ENCODE assay signal across 8 cellular contexts in the genomic region with DNA sequence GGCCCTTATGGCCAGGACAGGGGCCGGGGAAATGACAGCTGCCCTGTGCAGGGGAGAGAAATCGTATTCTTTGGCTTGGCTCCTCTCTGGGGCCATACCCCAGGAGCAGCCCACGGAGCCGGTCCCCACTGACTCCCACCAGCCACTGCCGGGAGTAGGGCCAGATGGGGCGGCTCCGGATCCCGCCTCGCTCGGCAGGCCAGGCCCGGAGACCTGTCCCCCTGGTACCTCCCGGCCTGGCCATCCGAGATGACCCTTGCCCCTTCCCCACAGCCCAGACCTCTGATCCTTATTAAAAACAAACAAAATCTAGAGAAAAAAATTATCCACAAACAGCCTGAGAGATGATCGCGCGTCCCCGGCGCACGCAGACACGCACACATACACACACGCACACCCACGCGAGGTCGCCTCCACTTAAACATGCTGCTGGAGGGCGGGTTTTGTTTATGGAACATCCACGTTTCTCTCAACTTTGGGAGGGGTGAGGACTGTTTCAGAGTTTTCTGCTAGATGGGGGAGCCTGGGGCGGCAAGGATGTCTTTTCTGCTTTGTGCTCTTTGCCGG. TPM values are rescaled to one million over a fixed set of nuclear protein-coding genes. Genes with fewer than 3 reads are reported as not detected.
DNase-seq lines count a peak whose midpoint lies in the region; ATAC-seq and TF ChIP-seq lines count a peak whose summit lies in the region.

No MANE protein-coding gene starts in this region.

- no peaks in the 10 kb centered on the region for H4K20me1 ChIP-seq in GM23338 (replicated peaks; ENCODE audit: insufficient read depth)

- peaks cover 57% of the 10 kb centered on the region for H3K27me3 Mint-ChIP-seq in GM23338 (ENCODE audit: insufficient read depth, low read depth, poor library complexity)
- peaks cover 8 to 30% (median 11%) of the 10 kb centered on the region in 5 donors for H3K27me3 Mint-ChIP-seq in naive thymus-derived CD8-positive, alpha-beta T cell

- no peaks in the 10 kb centered on the region for H3K9me2 ChIP-seq in GM23338 (ENCODE audit: insufficient read depth)

- H3K4me1 Mint-ChIP-seq in GM23338, result peaks cover 9% of the 10 kb centered on the region; the same call in 2 of the 3 replicates
- H3K4me1 Mint-ChIP-seq in naive thymus-derived CD8-positive, alpha-beta T cell, result peaks cover 0 to 12% (median 6%) of the 10 kb centered on the region in 4 donors

- H3K4me1 ChIP-seq in GM23338 (ENCODE audit: insufficient read depth) (peaks cover 4% of the 10 kb centered on the region; the same call in 1 of the 2 replicates), Peyer's patch (peaks cover 0 to 25% (median 10%) of the 10 kb centered on the region in 4 donors)

- H3K4me3 ChIP-seq in GM23338 (peak overlapping the region; percentile 69), Peyer's patch (peak overlapping the region; percentile 30 to 73 (median 52)), epithelial cell of proximal tubule (ENCODE audit: low read depth, low read length) (peak overlapping the region; percentile 60)

- POLR2A ChIA-PET in naive thymus-derived CD8-positive, alpha-beta T cell (lab: Charles Lee), result interaction anchor here (0.6 kb wide), 1 partner anchor 77 kb away, joined by 3 read pairs; no protein-coding TSS in a partner anchor

- TF ChIP-seq CTCF in GM23338 (conservative IDR thresholded peaks at IDR 0.05; ENCODE audit: low read depth in 2 of 2) (no peak), Peyer's patch (IDR thresholded peaks at IDR 0.05) (no peak), epithelial cell of proximal tubule (conservative IDR thresholded peaks at IDR 0.05; ENCODE audit: low read depth, low read length) (no peak)

- H3K36me3 ChIP-seq in GM23338 (ENCODE audit: insufficient read depth) (no peaks in the 10 kb centered on the region), Peyer's patch (no peaks in the 10 kb centered on the region)

- H3K27ac ChIP-seq in GM23338 (ENCODE audit: low read depth), result no peak overlapping the region
- peak overlapping the region; percentile 40 to 92 (median 80) for H3K27ac ChIP-seq in Peyer's patch

- peak overlapping the region; percentile 72 for H3K4me3 Mint-ChIP-seq in GM23338
- peak overlapping the region; percentile 51 to 81 (median 67) for H3K4me3 Mint-ChIP-seq in naive thymus-derived CD8-positive, alpha-beta T cell

- no peaks in the 10 kb centered on the region for H3K79me2 ChIP-seq in GM23338 (replicated peaks; ENCODE audit: insufficient read depth)

- no peak for TF ChIP-seq POLR2A in Peyer's patch (IDR thresholded peaks at IDR 0.05)

- peak overlapping the region; percentile 93 for H3K4me2 ChIP-seq in GM23338

- no peaks in the 10 kb centered on the region for H3K9me3 ChIP-seq in Peyer's patch

- DNase-seq in GM23338 (ENCODE audit: low spot score) (no peak), Peyer's patch (peak in 1 of 3 donors; percentile 64), epithelial cell of proximal tubule (ENCODE audit: low read depth) (no peak), NCI-H774 (lab: John Stamatoyannopoulos, UW) (no peak), superior temporal gyrus (ENCODE audit: extremely low spot score) (no peak)
- no peak for DNase-seq in naive thymus-derived CD8-positive, alpha-beta T cell
- no peak for DNase-seq in stimulated activated naive CD4-positive, alpha-beta T cell (lab: John Stamatoyannopoulos, UW)

- H3K36me3 Mint-ChIP-seq in GM23338 (ENCODE audit: low read depth), result no peaks in the 10 kb centered on the region
- H3K36me3 Mint-ChIP-seq in naive thymus-derived CD8-positive, alpha-beta T cell, result no peaks in the 10 kb centered on the region

- H3K9me3 Mint-ChIP-seq in GM23338, result no peaks in the 10 kb centered on the region; the same call in 2 of the 3 replicates
- H3K9me3 Mint-ChIP-seq in naive thymus-derived CD8-positive, alpha-beta T cell, result no peaks in the 10 kb centered on the region

- peak overlapping the region; percentile 66; the same call in 1 of the 2 replicates for H2AFZ ChIP-seq in GM23338

- H3F3A ChIP-seq in GM23338 (replicated peaks; ENCODE audit: low read depth), result no peaks in the 10 kb centered on the region

- peaks cover 75% of the 10 kb centered on the region for H3K27me3 ChIP-seq in GM23338 (ENCODE audit: insufficient read depth)
- no peaks in the 10 kb centered on the region for H3K27me3 ChIP-seq in Peyer's patch

- H3K27ac Mint-ChIP-seq in GM23338, result no peak overlapping the region
- H3K27ac Mint-ChIP-seq in naive thymus-derived CD8-positive, alpha-beta T cell, result peak overlapping the region in 7 of 10 donors; percentile 49 to 75 (median 61)

- peak; percentile 12 for ATAC-seq in GM23338
- no peak for ATAC-seq in naive thymus-derived CD8-positive, alpha-beta T cell
- no peak for ATAC-seq in HG02981 (IDR thresholded peaks at IDR 0.05; ENCODE audit: unreplicated experiment)

TF ChIP-seq in GM23338, 12 proteins besides CTCF, POLR2A, EP300 and RAD21:
- TF ChIP-seq, protein P1, sequence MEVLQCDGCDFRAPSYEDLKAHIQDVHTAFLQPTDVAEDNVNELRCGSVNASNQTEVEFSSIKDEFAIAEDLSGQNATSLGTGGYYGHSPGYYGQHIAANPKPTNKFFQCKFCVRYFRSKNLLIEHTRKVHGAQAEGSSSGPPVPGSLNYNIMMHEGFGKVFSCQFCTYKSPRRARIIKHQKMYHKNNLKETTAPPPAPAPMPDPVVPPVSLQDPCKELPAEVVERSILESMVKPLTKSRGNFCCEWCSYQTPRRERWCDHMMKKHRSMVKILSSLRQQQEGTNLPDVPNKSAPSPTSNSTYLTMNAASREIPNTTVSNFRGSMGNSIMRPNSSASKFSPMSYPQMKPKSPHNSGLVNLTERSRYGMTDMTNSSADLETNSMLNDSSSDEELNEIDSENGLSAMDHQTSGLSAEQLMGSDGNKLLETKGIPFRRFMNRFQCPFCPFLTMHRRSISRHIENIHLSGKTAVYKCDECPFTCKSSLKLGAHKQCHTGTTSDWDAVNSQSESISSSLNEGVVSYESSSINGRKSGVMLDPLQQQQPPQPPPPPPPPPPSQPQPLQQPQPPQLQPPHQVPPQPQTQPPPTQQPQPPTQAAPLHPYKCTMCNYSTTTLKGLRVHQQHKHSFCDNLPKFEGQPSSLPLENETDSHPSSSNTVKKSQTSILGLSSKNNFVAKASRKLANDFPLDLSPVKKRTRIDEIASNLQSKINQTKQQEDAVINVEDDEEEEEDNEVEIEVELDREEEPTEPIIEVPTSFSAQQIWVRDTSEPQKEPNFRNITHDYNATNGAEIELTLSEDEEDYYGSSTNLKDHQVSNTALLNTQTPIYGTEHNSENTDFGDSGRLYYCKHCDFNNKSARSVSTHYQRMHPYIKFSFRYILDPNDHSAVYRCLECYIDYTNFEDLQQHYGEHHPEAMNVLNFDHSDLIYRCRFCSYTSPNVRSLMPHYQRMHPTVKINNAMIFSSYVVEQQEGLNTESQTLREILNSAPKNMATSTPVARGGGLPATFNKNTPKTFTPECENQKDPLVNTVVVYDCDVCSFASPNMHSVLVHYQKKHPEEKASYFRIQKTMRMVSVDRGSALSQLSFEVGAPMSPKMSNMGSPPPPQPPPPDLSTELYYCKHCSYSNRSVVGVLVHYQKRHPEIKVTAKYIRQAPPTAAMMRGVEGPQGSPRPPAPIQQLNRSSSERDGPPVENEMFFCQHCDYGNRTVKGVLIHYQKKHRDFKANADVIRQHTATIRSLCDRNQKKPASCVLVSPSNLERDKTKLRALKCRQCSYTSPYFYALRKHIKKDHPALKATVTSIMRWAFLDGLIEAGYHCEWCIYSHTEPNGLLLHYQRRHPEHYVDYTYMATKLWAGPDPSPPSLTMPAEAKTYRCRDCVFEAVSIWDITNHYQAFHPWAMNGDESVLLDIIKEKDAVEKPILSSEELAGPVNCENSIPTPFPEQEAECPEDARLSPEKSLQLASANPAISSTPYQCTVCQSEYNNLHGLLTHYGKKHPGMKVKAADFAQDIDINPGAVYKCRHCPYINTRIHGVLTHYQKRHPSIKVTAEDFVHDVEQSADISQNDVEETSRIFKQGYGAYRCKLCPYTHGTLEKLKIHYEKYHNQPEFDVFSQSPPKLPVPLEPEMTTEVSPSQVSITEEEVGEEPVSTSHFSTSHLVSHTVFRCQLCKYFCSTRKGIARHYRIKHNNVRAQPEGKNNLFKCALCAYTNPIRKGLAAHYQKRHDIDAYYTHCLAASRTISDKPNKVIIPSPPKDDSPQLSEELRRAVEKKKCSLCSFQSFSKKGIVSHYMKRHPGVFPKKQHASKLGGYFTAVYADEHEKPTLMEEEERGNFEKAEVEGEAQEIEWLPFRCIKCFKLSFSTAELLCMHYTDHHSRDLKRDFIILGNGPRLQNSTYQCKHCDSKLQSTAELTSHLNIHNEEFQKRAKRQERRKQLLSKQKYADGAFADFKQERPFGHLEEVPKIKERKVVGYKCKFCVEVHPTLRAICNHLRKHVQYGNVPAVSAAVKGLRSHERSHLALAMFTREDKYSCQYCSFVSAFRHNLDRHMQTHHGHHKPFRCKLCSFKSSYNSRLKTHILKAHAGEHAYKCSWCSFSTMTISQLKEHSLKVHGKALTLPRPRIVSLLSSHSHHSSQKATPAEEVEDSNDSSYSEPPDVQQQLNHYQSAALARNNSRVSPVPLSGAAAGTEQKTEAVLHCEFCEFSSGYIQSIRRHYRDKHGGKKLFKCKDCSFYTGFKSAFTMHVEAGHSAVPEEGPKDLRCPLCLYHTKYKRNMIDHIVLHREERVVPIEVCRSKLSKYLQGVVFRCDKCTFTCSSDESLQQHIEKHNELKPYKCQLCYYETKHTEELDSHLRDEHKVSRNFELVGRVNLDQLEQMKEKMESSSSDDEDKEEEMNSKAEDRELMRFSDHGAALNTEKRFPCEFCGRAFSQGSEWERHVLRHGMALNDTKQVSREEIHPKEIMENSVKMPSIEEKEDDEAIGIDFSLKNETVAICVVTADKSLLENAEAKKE (CRISPR knock-in tag; IDR thresholded peaks at IDR 0.05), result no peak
- peak; percentile 42 for TF ChIP-seq EZH2 (IDR thresholded peaks at IDR 0.05; ENCODE audit: low read depth, unreplicated experiment)
TF ChIP-seq in GM23338: peak in this region for 1.

RNA-seq across cellular contexts. Expression of a gene that starts 59.1 kb away (rescaled TPM):
- not detected in 2 replicates for total RNA-seq in GM23338 (2014; rRNA removed; shearing (Covaris generic))
- polyA plus RNA-seq in GM23338 (2016; fragmentation: Nextera tagmentation; extraction: Ambion mirVana), result not detected in 2 replicates
- not detected for total RNA-seq in Peyer's patch
- not detected in 2 replicates for total RNA-seq in epithelial cell of proximal tubule
- total RNA-seq in naive thymus-derived CD8-positive, alpha-beta T cell, result not detected
- not detected for polyA plus RNA-seq in naive thymus-derived CD8-positive, alpha-beta T cell
